1 cellular context compared by ENCODE assay signal in genomic region chr5:1594336-1595106, GRCh38.
TF ChIP-seq lines count a peak whose summit lies in the region.

No MANE protein-coding gene starts in this region.

TF ChIP-seq in HepG2, 621 proteins besides CTCF, POLR2A, EP300 and RAD21 (continued from another document and continues in another):
- TF ChIP-seq, protein P1, sequence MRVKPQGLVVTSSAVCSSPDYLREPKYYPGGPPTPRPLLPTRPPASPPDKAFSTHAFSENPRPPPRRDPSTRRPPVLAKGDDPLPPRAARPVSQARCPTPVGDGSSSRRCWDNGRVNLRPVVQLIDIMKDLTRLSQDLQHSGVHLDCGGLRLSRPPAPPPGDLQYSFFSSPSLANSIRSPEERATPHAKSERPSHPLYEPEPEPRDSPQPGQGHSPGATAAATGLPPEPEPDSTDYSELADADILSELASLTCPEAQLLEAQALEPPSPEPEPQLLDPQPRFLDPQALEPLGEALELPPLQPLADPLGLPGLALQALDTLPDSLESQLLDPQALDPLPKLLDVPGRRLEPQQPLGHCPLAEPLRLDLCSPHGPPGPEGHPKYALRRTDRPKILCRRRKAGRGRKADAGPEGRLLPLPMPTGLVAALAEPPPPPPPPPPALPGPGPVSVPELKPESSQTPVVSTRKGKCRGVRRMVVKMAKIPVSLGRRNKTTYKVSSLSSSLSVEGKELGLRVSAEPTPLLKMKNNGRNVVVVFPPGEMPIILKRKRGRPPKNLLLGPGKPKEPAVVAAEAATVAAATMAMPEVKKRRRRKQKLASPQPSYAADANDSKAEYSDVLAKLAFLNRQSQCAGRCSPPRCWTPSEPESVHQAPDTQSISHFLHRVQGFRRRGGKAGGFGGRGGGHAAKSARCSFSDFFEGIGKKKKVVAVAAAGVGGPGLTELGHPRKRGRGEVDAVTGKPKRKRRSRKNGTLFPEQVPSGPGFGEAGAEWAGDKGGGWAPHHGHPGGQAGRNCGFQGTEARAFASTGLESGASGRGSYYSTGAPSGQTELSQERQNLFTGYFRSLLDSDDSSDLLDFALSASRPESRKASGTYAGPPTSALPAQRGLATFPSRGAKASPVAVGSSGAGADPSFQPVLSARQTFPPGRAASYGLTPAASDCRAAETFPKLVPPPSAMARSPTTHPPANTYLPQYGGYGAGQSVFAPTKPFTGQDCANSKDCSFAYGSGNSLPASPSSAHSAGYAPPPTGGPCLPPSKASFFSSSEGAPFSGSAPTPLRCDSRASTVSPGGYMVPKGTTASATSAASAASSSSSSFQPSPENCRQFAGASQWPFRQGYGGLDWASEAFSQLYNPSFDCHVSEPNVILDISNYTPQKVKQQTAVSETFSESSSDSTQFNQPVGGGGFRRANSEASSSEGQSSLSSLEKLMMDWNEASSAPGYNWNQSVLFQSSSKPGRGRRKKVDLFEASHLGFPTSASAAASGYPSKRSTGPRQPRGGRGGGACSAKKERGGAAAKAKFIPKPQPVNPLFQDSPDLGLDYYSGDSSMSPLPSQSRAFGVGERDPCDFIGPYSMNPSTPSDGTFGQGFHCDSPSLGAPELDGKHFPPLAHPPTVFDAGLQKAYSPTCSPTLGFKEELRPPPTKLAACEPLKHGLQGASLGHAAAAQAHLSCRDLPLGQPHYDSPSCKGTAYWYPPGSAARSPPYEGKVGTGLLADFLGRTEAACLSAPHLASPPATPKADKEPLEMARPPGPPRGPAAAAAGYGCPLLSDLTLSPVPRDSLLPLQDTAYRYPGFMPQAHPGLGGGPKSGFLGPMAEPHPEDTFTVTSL (CRISPR knock-in tag; IDR thresholded peaks at IDR 0.05; ENCODE audit: borderline replicate concordance) = no peak
- TF ChIP-seq SMAD3 (CRISPR knock-in tag; IDR thresholded peaks at IDR 0.05) (0 out of 2 replicates have a peak, but pooled peaks have one; percentile 21), SRSF9 (IDR thresholded peaks at IDR 0.05; ENCODE audit: borderline replicate concordance, insufficient read depth, low read depth, low read length, poor library complexity, severe bottlenecking) (no peak), ZNF790 (CRISPR knock-in tag; IDR thresholded peaks at IDR 0.05; ENCODE audit: borderline replicate concordance) (peak; percentile 59; the same call in 1 of the 2 replicates), TCF7 (IDR thresholded peaks at IDR 0.05; ENCODE audit: low read depth) (no peak), BCL3 (CRISPR knock-in tag; IDR thresholded peaks at IDR 0.05) (peak; percentile 81; the same call in 1 of the 2 replicates), ZNF713 (CRISPR knock-in tag; IDR thresholded peaks at IDR 0.05) (no peak), ZNF563 (CRISPR knock-in tag; IDR thresholded peaks at IDR 0.05) (no peak), ELF4 (CRISPR knock-in tag; IDR thresholded peaks at IDR 0.05; ENCODE audit: borderline replicate concordance) (no peak), ZNF609 (CRISPR knock-in tag; IDR thresholded peaks at IDR 0.05; ENCODE audit: borderline replicate concordance) (peak; percentile 39; the same call in 1 of the 2 replicates), ZNF7 (CRISPR knock-in tag; IDR thresholded peaks at IDR 0.05) (no peak), RBM39 (IDR thresholded peaks at IDR 0.05; ENCODE audit: low read depth, low read length, poor library complexity, severe bottlenecking) (no peak), ZNF124 (CRISPR knock-in tag; IDR thresholded peaks at IDR 0.05) (peak; percentile 69; the same call in 1 of the 2 replicates), ADNP (CRISPR knock-in tag; IDR thresholded peaks at IDR 0.05) (no peak), ZNF605 (CRISPR knock-in tag; IDR thresholded peaks at IDR 0.05) (no peak), MXD4 (CRISPR knock-in tag; IDR thresholded peaks at IDR 0.05) (peak; percentile 80), REL (CRISPR knock-in tag; conservative IDR thresholded peaks at IDR 0.05) (no peak), RELA (CRISPR knock-in tag; IDR thresholded peaks at IDR 0.05) (no peak), ARNT (IDR thresholded peaks at IDR 0.05) (no peak), ATM (IDR thresholded peaks at IDR 0.05; ENCODE audit: borderline replicate concordance) (no peak), ZXDC (CRISPR knock-in tag; IDR thresholded peaks at IDR 0.05) (peak; percentile 77; the same call in 1 of the 2 replicates)
- TF ChIP-seq, protein P2, sequence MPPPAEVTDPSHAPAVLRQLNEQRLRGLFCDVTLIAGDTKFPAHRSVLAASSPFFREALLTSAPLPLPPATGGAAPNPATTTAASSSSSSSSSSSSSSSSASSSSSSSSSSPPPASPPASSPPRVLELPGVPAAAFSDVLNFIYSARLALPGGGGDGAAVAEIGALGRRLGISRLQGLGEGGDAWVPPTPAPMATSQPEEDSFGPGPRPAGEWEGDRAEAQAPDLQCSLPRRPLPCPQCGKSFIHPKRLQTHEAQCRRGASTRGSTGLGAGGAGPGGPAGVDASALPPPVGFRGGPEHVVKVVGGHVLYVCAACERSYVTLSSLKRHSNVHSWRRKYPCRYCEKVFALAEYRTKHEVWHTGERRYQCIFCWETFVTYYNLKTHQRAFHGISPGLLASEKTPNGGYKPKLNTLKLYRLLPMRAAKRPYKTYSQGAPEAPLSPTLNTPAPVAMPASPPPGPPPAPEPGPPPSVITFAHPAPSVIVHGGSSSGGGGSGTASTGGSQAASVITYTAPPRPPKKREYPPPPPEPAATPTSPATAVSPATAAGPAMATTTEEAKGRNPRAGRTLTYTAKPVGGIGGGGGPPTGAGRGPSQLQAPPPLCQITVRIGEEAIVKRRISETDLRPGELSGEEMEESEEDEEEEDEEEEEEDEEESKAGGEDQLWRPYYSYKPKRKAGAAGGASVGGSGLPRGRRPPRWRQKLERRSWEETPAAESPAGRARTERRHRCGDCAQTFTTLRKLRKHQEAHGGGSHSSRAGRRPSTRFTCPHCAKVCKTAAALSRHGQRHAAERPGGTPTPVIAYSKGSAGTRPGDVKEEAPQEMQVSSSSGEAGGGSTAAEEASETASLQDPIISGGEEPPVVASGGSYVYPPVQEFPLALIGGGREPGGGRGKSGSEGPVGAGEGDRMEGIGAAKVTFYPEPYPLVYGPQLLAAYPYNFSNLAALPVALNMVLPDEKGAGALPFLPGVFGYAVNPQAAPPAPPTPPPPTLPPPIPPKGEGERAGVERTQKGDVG (CRISPR knock-in tag; IDR thresholded peaks at IDR 0.05; ENCODE audit: borderline replicate concordance) = no peak
- TF ChIP-seq, protein P3, sequence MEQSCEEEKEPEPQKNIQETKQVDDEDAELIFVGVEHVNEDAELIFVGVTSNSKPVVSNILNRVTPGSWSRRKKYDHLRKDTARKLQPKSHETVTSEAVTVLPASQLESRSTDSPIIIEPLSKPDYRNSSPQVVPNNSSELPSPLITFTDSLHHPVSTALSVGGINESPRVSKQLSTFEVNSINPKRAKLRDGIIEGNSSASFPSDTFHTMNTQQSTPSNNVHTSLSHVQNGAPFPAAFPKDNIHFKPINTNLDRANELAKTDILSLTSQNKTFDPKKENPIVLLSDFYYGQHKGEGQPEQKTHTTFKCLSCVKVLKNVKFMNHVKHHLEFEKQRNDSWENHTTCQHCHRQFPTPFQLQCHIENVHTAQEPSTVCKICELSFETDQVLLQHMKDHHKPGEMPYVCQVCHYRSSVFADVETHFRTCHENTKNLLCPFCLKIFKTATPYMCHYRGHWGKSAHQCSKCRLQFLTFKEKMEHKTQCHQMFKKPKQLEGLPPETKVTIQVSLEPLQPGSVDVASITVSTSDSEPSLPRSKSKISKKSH (CRISPR knock-in tag; IDR thresholded peaks at IDR 0.05; ENCODE audit: borderline replicate concordance) = no peak
- TF ChIP-seq, protein P4, sequence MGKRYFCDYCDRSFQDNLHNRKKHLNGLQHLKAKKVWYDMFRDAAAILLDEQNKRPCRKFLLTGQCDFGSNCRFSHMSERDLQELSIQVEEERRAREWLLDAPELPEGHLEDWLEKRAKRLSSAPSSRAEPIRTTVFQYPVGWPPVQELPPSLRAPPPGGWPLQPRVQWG (CRISPR knock-in tag; IDR thresholded peaks at IDR 0.05; ENCODE audit: borderline replicate concordance, low read depth) = no peak
- TF ChIP-seq, protein P5, sequence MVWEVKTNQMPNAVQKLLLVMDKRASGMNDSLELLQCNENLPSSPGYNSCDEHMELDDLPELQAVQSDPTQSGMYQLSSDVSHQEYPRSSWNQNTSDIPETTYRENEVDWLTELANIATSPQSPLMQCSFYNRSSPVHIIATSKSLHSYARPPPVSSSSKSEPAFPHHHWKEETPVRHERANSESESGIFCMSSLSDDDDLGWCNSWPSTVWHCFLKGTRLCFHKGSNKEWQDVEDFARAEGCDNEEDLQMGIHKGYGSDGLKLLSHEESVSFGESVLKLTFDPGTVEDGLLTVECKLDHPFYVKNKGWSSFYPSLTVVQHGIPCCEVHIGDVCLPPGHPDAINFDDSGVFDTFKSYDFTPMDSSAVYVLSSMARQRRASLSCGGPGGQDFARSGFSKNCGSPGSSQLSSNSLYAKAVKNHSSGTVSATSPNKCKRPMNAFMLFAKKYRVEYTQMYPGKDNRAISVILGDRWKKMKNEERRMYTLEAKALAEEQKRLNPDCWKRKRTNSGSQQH (CRISPR knock-in tag; IDR thresholded peaks at IDR 0.05; ENCODE audit: low read depth) = 0 out of 2 replicates have a peak, but pooled peaks have one; percentile 46
- TF ChIP-seq, protein P6, sequence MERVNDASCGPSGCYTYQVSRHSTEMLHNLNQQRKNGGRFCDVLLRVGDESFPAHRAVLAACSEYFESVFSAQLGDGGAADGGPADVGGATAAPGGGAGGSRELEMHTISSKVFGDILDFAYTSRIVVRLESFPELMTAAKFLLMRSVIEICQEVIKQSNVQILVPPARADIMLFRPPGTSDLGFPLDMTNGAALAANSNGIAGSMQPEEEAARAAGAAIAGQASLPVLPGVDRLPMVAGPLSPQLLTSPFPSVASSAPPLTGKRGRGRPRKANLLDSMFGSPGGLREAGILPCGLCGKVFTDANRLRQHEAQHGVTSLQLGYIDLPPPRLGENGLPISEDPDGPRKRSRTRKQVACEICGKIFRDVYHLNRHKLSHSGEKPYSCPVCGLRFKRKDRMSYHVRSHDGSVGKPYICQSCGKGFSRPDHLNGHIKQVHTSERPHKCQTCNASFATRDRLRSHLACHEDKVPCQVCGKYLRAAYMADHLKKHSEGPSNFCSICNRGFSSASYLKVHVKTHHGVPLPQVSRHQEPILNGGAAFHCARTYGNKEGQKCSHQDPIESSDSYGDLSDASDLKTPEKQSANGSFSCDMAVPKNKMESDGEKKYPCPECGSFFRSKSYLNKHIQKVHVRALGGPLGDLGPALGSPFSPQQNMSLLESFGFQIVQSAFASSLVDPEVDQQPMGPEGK (CRISPR knock-in tag; IDR thresholded peaks at IDR 0.05) = peak; percentile 95
